19 cellular contexts compared by ENCODE assay signal in genomic region chr20:25533920-25534700, GRCh38. TPM values are rescaled to one million over a fixed set of nuclear protein-coding genes. Genes with fewer than 3 reads are reported as not detected.
DNase-seq lines count a peak whose midpoint lies in the region; TF ChIP-seq lines count a peak whose summit lies in the region.
"Had no signal": no experiment of that assay in that cellular context is flagged by ENCODE, and none has a peak within 500 bp of the region (broad histone marks: within the 10 kb centered on the region; RNA-seq: fewer than 3 reads in every experiment).

No MANE protein-coding gene starts in this region.

- H2AFZ ChIP-seq in neural progenitor cell (replicated peaks) = no peak overlapping the region

- peak overlapping the region in 4 of 5 experiments; percentile 6 to 81 (median 16) for H3K27ac Mint-ChIP-seq in brain
- H3K27ac Mint-ChIP-seq in neural progenitor cell = no peak overlapping the region
- H3K27ac Mint-ChIP-seq: activated CD8-positive, alpha-beta memory T cell treated with anti-CD3 and anti-CD28 coated beads, Interleukin-2, amount 10 ng/mL, durations not matched to agents 7 days and 5 days; activated naive CD8-positive, alpha-beta T cell treated with anti-CD3 and anti-CD28 coated beads, Interleukin-2, amount 50 U/mL, for 24 hours had no signal

- no peaks in the 10 kb centered on the region for H3K9me3 ChIP-seq in HUES48 (ENCODE audit: control insufficient read depth, insufficient read depth, low read length)
- no peaks in the 10 kb centered on the region for H3K9me3 ChIP-seq in iPS-18a (ENCODE audit: control insufficient read depth, low read depth, low read length)
- no peaks in the 10 kb centered on the region for H3K9me3 ChIP-seq in neural progenitor cell (ENCODE audit: low read depth)
- H3K9me3 ChIP-seq in HAP-1 = no peaks in the 10 kb centered on the region
- H3K9me3 ChIP-seq: testis had no signal

- peaks cover 34% of the 10 kb centered on the region for H4K20me1 ChIP-seq in neural progenitor cell (ENCODE audit: low read depth)

- no peak overlapping the region for H3K9ac ChIP-seq in HUES48 (ENCODE audit: low read depth, low read length)
- no peak overlapping the region for H3K9ac ChIP-seq in iPS-18a (ENCODE audit: low read length)
- no peak overlapping the region for H3K9ac ChIP-seq in neural progenitor cell

- H3K27me3 ChIP-seq in HUES48 (ENCODE audit: control insufficient read depth, insufficient read depth, low read length) = no peaks in the 10 kb centered on the region
- H3K27me3 ChIP-seq in iPS-18a (ENCODE audit: control insufficient read depth, insufficient read depth, low read length) = no peaks in the 10 kb centered on the region
- H3K27me3 ChIP-seq in neural progenitor cell = no peaks in the 10 kb centered on the region
- no peaks in the 10 kb centered on the region for H3K27me3 ChIP-seq in HAP-1 (ENCODE audit: low read depth)
- H3K27me3 ChIP-seq: testis had no signal

- peaks cover 3% of the 10 kb centered on the region for H3K27me3 Mint-ChIP-seq in brain
- peaks cover 3% of the 10 kb centered on the region for H3K27me3 Mint-ChIP-seq in neural progenitor cell (ENCODE audit: insufficient read depth, low read depth)
- H3K27me3 Mint-ChIP-seq: activated CD8-positive, alpha-beta memory T cell treated with anti-CD3 and anti-CD28 coated beads, Interleukin-2, amount 10 ng/mL, durations not matched to agents 7 days and 5 days; activated naive CD8-positive, alpha-beta T cell treated with anti-CD3 and anti-CD28 coated beads, Interleukin-2, amount 50 U/mL, for 24 hours had no signal

- H3K36me3 ChIP-seq in HUES48 (ENCODE audit: control insufficient read depth, insufficient read depth, low read length) (no peaks in the 10 kb centered on the region), iPS-18a (ENCODE audit: control insufficient read depth, low read depth, low read length) (no peaks in the 10 kb centered on the region), neural progenitor cell (no peaks in the 10 kb centered on the region), HAP-1 (replicated peaks) (no peaks in the 10 kb centered on the region)

- H3K4me1 ChIP-seq in HUES48 (ENCODE audit: control insufficient read depth, insufficient read depth, low read length) (peaks cover 42% of the 10 kb centered on the region), iPS-18a (ENCODE audit: control insufficient read depth, low read depth, low read length) (peaks cover 48% of the 10 kb centered on the region), neural progenitor cell (peaks cover 7% of the 10 kb centered on the region), HAP-1 (no peaks in the 10 kb centered on the region)

- H3K79me2 ChIP-seq in neural progenitor cell (ENCODE audit: low read depth) = peaks cover 48% of the 10 kb centered on the region

- H3K4me3 Mint-ChIP-seq in brain (no peak overlapping the region), neural progenitor cell (no peak overlapping the region)
- H3K4me3 Mint-ChIP-seq: activated CD8-positive, alpha-beta memory T cell treated with anti-CD3 and anti-CD28 coated beads, Interleukin-2, amount 10 ng/mL, durations not matched to agents 7 days and 5 days; activated naive CD8-positive, alpha-beta T cell treated with anti-CD3 and anti-CD28 coated beads, Interleukin-2, amount 50 U/mL, for 24 hours had no signal

- no peak overlapping the region for H3K4me3 ChIP-seq in HUES48 (ENCODE audit: low read depth, low read length)
- no peak overlapping the region for H3K4me3 ChIP-seq in iPS-18a (ENCODE audit: low read length)
- no peak overlapping the region for H3K4me3 ChIP-seq in neural progenitor cell
- no peak overlapping the region for H3K4me3 ChIP-seq in HAP-1
- H3K4me3 ChIP-seq: lung, testis had no signal

- peaks cover 45% of the 10 kb centered on the region for H3K36me3 Mint-ChIP-seq in brain
- H3K36me3 Mint-ChIP-seq in neural progenitor cell = peaks cover 20% of the 10 kb centered on the region
- H3K36me3 Mint-ChIP-seq: activated CD8-positive, alpha-beta memory T cell treated with anti-CD3 and anti-CD28 coated beads, Interleukin-2, amount 10 ng/mL, durations not matched to agents 7 days and 5 days had no signal

- H3K4me1 Mint-ChIP-seq in brain (peaks cover 58% of the 10 kb centered on the region), neural progenitor cell (peaks cover 51% of the 10 kb centered on the region)
- H3K4me1 Mint-ChIP-seq: activated CD8-positive, alpha-beta memory T cell treated with anti-CD3 and anti-CD28 coated beads, Interleukin-2, amount 10 ng/mL, durations not matched to agents 7 days and 5 days; activated naive CD8-positive, alpha-beta T cell treated with anti-CD3 and anti-CD28 coated beads, Interleukin-2, amount 50 U/mL, for 24 hours had no signal

- H3K9me3 Mint-ChIP-seq in brain (peaks cover 0 to 18% (median 4%) of the 10 kb centered on the region in 5 experiments), neural progenitor cell (peaks cover 2% of the 10 kb centered on the region)

- H3K27ac ChIP-seq in HUES48 (ENCODE audit: low read depth, low read length) (peak overlapping the region; percentile 88), iPS-18a (ENCODE audit: low read length) (peak overlapping the region; percentile 21), substantia nigra (ENCODE audit: low read depth, low read length, poor library complexity, severe bottlenecking) (peak overlapping the region; percentile 54), neural progenitor cell (no peak overlapping the region)
- H3K27ac ChIP-seq: RWPE1, testis had no signal

- no peak overlapping the region for H3K4me2 ChIP-seq in neural progenitor cell

- in situ Hi-C loops in HAP-1 (cut with MboI; ENCODE audit: low sequenced_read_pairs) = no loop called here

- no peak for TF ChIP-seq CTCF in brain (conservative IDR thresholded peaks at IDR 0.05)
- TF ChIP-seq CTCF in neural progenitor cell (IDR thresholded peaks at IDR 0.05) = no peak

- H3F3A ChIP-seq in neural progenitor cell (ENCODE audit: low read depth) = no peaks in the 10 kb centered on the region

- DNase-seq in substantia nigra (lab: John Stamatoyannopoulos, UW) (peak in 1 of 49 donors; percentile 18), neural progenitor cell (ENCODE audit: low spot score) (no peak), HAP-1 (ENCODE audit: low spot score in 2 of 2) (no peak)
- no peak for DNase-seq in stimulated activated CD8-positive, alpha-beta memory T cell treated with anti-CD3 and anti-CD28 coated beads, Interleukin-4, amount 100 ng/mL, for 48 hours
- DNase-seq: activated CD4-positive, alpha-beta T cell treated with anti-CD3 and anti-CD28 coated beads for 48 hours; activated CD8-positive, alpha-beta memory T cell treated with anti-CD3 and anti-CD28 coated beads, Interleukin-2, amount 10 ng/mL, durations not matched to agents 7 days and 5 days; activated naive CD8-positive, alpha-beta T cell treated with anti-CD3 and anti-CD28 coated beads, Interleukin-2, amount 50 U/mL, for 24 hours; caudate nucleus; DMS79; effector CD4-positive, alpha-beta T cell; NCI-H1092 treated with DMSO at 0.1 percent for 48 hours; NCI-H510A treated with DMSO at 0.1 percent for 48 hours; posterior cingulate gyrus; testis had no signal

RNA-seq across cellular contexts. Expression of gene NINL, which starts 51.2 kb away (rescaled TPM):
- 7.2 TPM for polyA plus RNA-seq in brain (ENCODE audit: insufficient read depth, low read depth, low replicate concordance)
- total RNA-seq in neural progenitor cell (ENCODE audit: low replicate concordance) = 21.5 and 32.2 TPM in 2 replicates
